Comparison of ENCODE assay signal across 23 cellular contexts in genomic region chr1:27331426-27331825, GRCh38. TPM values are rescaled to one million over a fixed set of nuclear protein-coding genes. Genes with fewer than 3 reads are reported as not detected.
DNase-seq lines count a peak whose midpoint lies in the region; ATAC-seq and TF ChIP-seq lines count a peak whose summit lies in the region.
"Had no signal": no experiment of that assay in that cellular context is flagged by ENCODE, and none has a peak within 500 bp of the region (broad histone marks: within the 10 kb centered on the region; RNA-seq: fewer than 3 reads in every experiment).

No MANE protein-coding gene starts in this region.

- H3K4me3 ChIP-seq in heart left ventricle (no peak overlapping the region), right cardiac atrium (ENCODE audit: low read length) (no peak overlapping the region)
- H3K4me3 ChIP-seq: MG63 had no signal

- H3K27ac ChIP-seq in heart left ventricle = peak overlapping the region in 7 of 12 donors; percentile 31 to 62 (median 46)
- peak overlapping the region; percentile 36 for H3K27ac ChIP-seq in right cardiac atrium (ENCODE audit: low read length)
- H3K27ac ChIP-seq: 22Rv1 had no signal

- POLR2A ChIA-PET in activated CD4-positive, alpha-beta T cell treated with anti-CD3 and anti-CD28 coated beads, Interleukin-2, amount 10 ng/mL, durations not matched to agents 7 days and 5 days (lab: Charles Lee) = no interaction called here

- H3K9me3 ChIP-seq in heart left ventricle = no peaks in the 10 kb centered on the region
- no peaks in the 10 kb centered on the region for H3K9me3 ChIP-seq in right cardiac atrium (ENCODE audit: control insufficient read depth, low read length)
- H3K9me3 ChIP-seq: MG63 had no signal

- peaks cover 32% of the 10 kb centered on the region for H3K4me1 Mint-ChIP-seq in activated CD4-positive, alpha-beta T cell treated with anti-CD3 and anti-CD28 coated beads, Interleukin-2, amount 10 ng/mL, durations not matched to agents 7 days and 5 days
- peaks cover 46% of the 10 kb centered on the region for H3K4me1 Mint-ChIP-seq in stimulated activated effector memory CD8-positive, alpha-beta T cell treated with anti-CD3 and anti-CD28 coated beads, Interleukin-12 subunit alpha, Interleukin-12 subunit beta, amount 100 ng/mL, for 72 hours

- no peak overlapping the region for H3K4me3 Mint-ChIP-seq in activated CD4-positive, alpha-beta T cell treated with anti-CD3 and anti-CD28 coated beads, Interleukin-2, amount 10 ng/mL, durations not matched to agents 7 days and 5 days
- H3K4me3 Mint-ChIP-seq in stimulated activated effector memory CD8-positive, alpha-beta T cell treated with anti-CD3 and anti-CD28 coated beads, Interleukin-12 subunit alpha, Interleukin-12 subunit beta, amount 100 ng/mL, for 72 hours = no peak overlapping the region
- H3K4me3 Mint-ChIP-seq: CD14-positive monocyte had no signal

- H3K4me1 ChIP-seq in heart left ventricle = peaks cover 3 to 51% (median 29%) of the 10 kb centered on the region in 12 donors
- H3K4me1 ChIP-seq in right cardiac atrium (ENCODE audit: control insufficient read depth, insufficient read depth, low read length) = peaks cover 9% of the 10 kb centered on the region

- ATAC-seq in heart left ventricle (no peak), Right ventricle myocardium superior (ENCODE audit: poor library complexity) (no peak), right cardiac atrium (no peak), HG02798 (IDR thresholded peaks at IDR 0.05; ENCODE audit: poor library complexity, unreplicated experiment) (no peak)
- ATAC-seq in stimulated activated effector memory CD8-positive, alpha-beta T cell treated with anti-CD3 and anti-CD28 coated beads, Interleukin-12 subunit alpha, Interleukin-12 subunit beta, amount 100 ng/mL, for 72 hours = no peak

- intact Hi-C loops in heart left ventricle (cut with DNase I) (no loop called here), Right ventricle myocardium superior (cut with DNase I) (no loop called here), right cardiac atrium (cut with DNase I) (no loop called here)

- 80 to 92% (median 89%) methylated on average over 1 to 3 of the region's 3 CpGs for WGBS in heart left ventricle, 4 donors
- WGBS in right cardiac atrium = 86% methylated on average over 3 of the region's 3 CpGs

- H3K36me3 Mint-ChIP-seq in activated CD4-positive, alpha-beta T cell treated with anti-CD3 and anti-CD28 coated beads, Interleukin-2, amount 10 ng/mL, durations not matched to agents 7 days and 5 days (ENCODE audit: low read depth) = peaks cover 42% of the 10 kb centered on the region
- H3K36me3 Mint-ChIP-seq in stimulated activated effector memory CD8-positive, alpha-beta T cell treated with anti-CD3 and anti-CD28 coated beads, Interleukin-12 subunit alpha, Interleukin-12 subunit beta, amount 100 ng/mL, for 72 hours = peaks cover 78% of the 10 kb centered on the region

- TF ChIP-seq POLR2A in heart left ventricle (IDR thresholded peaks at IDR 0.05) = no peak

- CTCF ChIA-PET in activated CD4-positive, alpha-beta T cell treated with anti-CD3 and anti-CD28 coated beads, Interleukin-2, amount 10 ng/mL, durations not matched to agents 7 days and 5 days (lab: Charles Lee) = interaction anchor here (2.1 to 3.4 kb wide), 4 partner anchors 8 to 35 kb away, joined by 12 to 29 read pairs (median 22); partner anchors contain the start of genes MAP3K6 and SYTL1

- peak overlapping the region; percentile 57 for H3K27ac Mint-ChIP-seq in activated CD4-positive, alpha-beta T cell treated with anti-CD3 and anti-CD28 coated beads, Interleukin-2, amount 10 ng/mL, durations not matched to agents 7 days and 5 days
- peak overlapping the region; percentile 88 for H3K27ac Mint-ChIP-seq in stimulated activated effector memory CD8-positive, alpha-beta T cell treated with anti-CD3 and anti-CD28 coated beads, Interleukin-12 subunit alpha, Interleukin-12 subunit beta, amount 100 ng/mL, for 72 hours

- no peaks in the 10 kb centered on the region for H3K27me3 ChIP-seq in heart left ventricle
- H3K27me3 ChIP-seq in right cardiac atrium (ENCODE audit: control insufficient read depth, insufficient read depth) = no peaks in the 10 kb centered on the region
- H3K27me3 ChIP-seq: MG63 had no signal

- H3K36me3 ChIP-seq in heart left ventricle = peaks cover 3 to 94% (median 69%) of the 10 kb centered on the region in 9 donors

- no peaks in the 10 kb centered on the region for H3K9me3 Mint-ChIP-seq in activated CD4-positive, alpha-beta T cell treated with anti-CD3 and anti-CD28 coated beads, Interleukin-2, amount 10 ng/mL, durations not matched to agents 7 days and 5 days
- H3K9me3 Mint-ChIP-seq in stimulated activated effector memory CD8-positive, alpha-beta T cell treated with anti-CD3 and anti-CD28 coated beads, Interleukin-12 subunit alpha, Interleukin-12 subunit beta, amount 100 ng/mL, for 72 hours = no peaks in the 10 kb centered on the region
- H3K9me3 Mint-ChIP-seq: IgD-negative memory B cell had no signal

- no peaks in the 10 kb centered on the region for H3K27me3 Mint-ChIP-seq in activated CD4-positive, alpha-beta T cell treated with anti-CD3 and anti-CD28 coated beads, Interleukin-2, amount 10 ng/mL, durations not matched to agents 7 days and 5 days
- H3K27me3 Mint-ChIP-seq: IgD-negative memory B cell had no signal

- TF ChIP-seq CTCF in heart left ventricle (IDR thresholded peaks at IDR 0.05) = no peak

- DNase-seq in activated CD4-positive, alpha-beta T cell treated with anti-CD3 and anti-CD28 coated beads, Interleukin-2, amount 10 ng/mL, durations not matched to agents 7 days and 5 days = no peak
- no peak for DNase-seq in activated CD4-positive, alpha-beta T cell treated with anti-CD3 and anti-CD28 coated beads, Interleukin-2, amount 50 U/mL, for 48 hours
- DNase-seq in heart left ventricle = no peak
- no peak for DNase-seq in Right ventricle myocardium superior
- DNase-seq in right cardiac atrium = peak in 1 of 3 donors; percentile 37
- DNase-seq in stimulated activated effector memory CD8-positive, alpha-beta T cell treated with anti-CD3 and anti-CD28 coated beads, Interleukin-12 subunit alpha, Interleukin-12 subunit beta, amount 100 ng/mL, for 72 hours (ENCODE audit: low spot score in 2 of 2) = no peak
- no peak for DNase-seq in LoVo (ENCODE audit: low spot score)
- DNase-seq: AML-193, DND-41, H7, Karpas-422, MG63, NCI-H1048, NCI-H1436, NCI-H1930, NCI-H226, NCI-H524, NCI-H82, OCI-M1 had no signal

RNA-seq across cellular contexts. Expression of gene TMEM222, which starts 9.5 kb away (rescaled TPM):
- 10 to 100 TPM; 38.4 to 40.2 TPM for total RNA-seq in activated CD4-positive, alpha-beta T cell treated with anti-CD3 and anti-CD28 coated beads, Interleukin-2, amount 10 ng/mL, durations not matched to agents 7 days and 5 days
- total RNA-seq in heart left ventricle (10 to 100 TPM; 18.1 to 32.5 (median 25.9) TPM), Right ventricle myocardium superior (18.6 TPM), right cardiac atrium (10 to 100 TPM; 20.8 to 29.5 (median 27.1) TPM)
- polyA plus RNA-seq in heart left ventricle (10 to 100 TPM; 28.9 to 49.3 TPM), right cardiac atrium (26.9 TPM)

RNA-seq across cellular contexts. Expression of gene SYTL1, which starts 10.4 kb away (rescaled TPM):
- total RNA-seq in activated CD4-positive, alpha-beta T cell treated with anti-CD3 and anti-CD28 coated beads, Interleukin-2, amount 10 ng/mL, durations not matched to agents 7 days and 5 days = 100 to 1,000 TPM in 1 of 2 experiments, 10 to 100 TPM in 1; 83.5 to 106 TPM
- total RNA-seq in heart left ventricle = 1 to 10 TPM in 2 of 9 donors, under 1 TPM in 6, not detected in 1; 0.23 to 6.0 (median 0.46) TPM
- polyA plus RNA-seq in heart left ventricle = 1 to 10 TPM in 1 of 2 donors, under 1 TPM in 1; 0.57 to 1.2 TPM
- 0.43 TPM for total RNA-seq in Right ventricle myocardium superior
- total RNA-seq in right cardiac atrium = 1 to 10 TPM in 3 of 4 donors, under 1 TPM in 1; 0.39 to 2.9 (median 2.0) TPM
- 2.1 TPM for polyA plus RNA-seq in right cardiac atrium

RNA-seq across cellular contexts. Expression of gene MAP3K6, which starts 35.3 kb away (rescaled TPM):
- 1 to 10 TPM; 6.4 to 7.6 TPM for total RNA-seq in activated CD4-positive, alpha-beta T cell treated with anti-CD3 and anti-CD28 coated beads, Interleukin-2, amount 10 ng/mL, durations not matched to agents 7 days and 5 days
- 10 to 100 TPM; 21.1 to 77.0 (median 36.5) TPM for total RNA-seq in heart left ventricle
- polyA plus RNA-seq in heart left ventricle = 10 to 100 TPM; 48.6 to 64.3 TPM
- 41.0 TPM for total RNA-seq in Right ventricle myocardium superior
- 10 to 100 TPM; 40.7 to 52.7 (median 45.9) TPM for total RNA-seq in right cardiac atrium
- 47.5 TPM for polyA plus RNA-seq in right cardiac atrium

RNA-seq across cellular contexts. Expression of gene FCN3, which starts 43.2 kb away (rescaled TPM):
- total RNA-seq in activated CD4-positive, alpha-beta T cell treated with anti-CD3 and anti-CD28 coated beads, Interleukin-2, amount 10 ng/mL, durations not matched to agents 7 days and 5 days = not detected
- total RNA-seq in heart left ventricle (100 to 1,000 TPM in 1 of 9 donors, 10 to 100 TPM in 5, 1 to 10 TPM in 3; 2.4 to 112 (median 31.9) TPM), Right ventricle myocardium superior (15.8 TPM), right cardiac atrium (10 to 100 TPM in 3 of 4 donors, 1 to 10 TPM in 1; 5.8 to 46.0 (median 11.9) TPM)
- polyA plus RNA-seq in heart left ventricle (100 to 1,000 TPM in 1 of 2 donors, 10 to 100 TPM in 1; 60.8 to 141 TPM), right cardiac atrium (98.1 TPM)
- polyA plus RNA-seq: CD14-positive monocyte, IgD-negative memory B cell had no signal

RNA-seq across cellular contexts. Expression of gene CD164L2, which starts 51.7 kb away (rescaled TPM):
- not detected for total RNA-seq in activated CD4-positive, alpha-beta T cell treated with anti-CD3 and anti-CD28 coated beads, Interleukin-2, amount 10 ng/mL, durations not matched to agents 7 days and 5 days
- not detected for total RNA-seq in heart left ventricle
- not detected for polyA plus RNA-seq in heart left ventricle
- not detected for total RNA-seq in Right ventricle myocardium superior
- not detected for total RNA-seq in right cardiac atrium
- not detected for polyA plus RNA-seq in right cardiac atrium
- polyA plus RNA-seq: CD14-positive monocyte, IgD-negative memory B cell had no signal

Comparison
In these comparisons a context has a peak if more than half of its experiments do, and no peak if none do; other contexts are left out.
1. RNA of gene SYTL1, which starts 10.4 kb away (total RNA-seq): 83.5 to 106 TPM in activated CD4-positive, alpha-beta T cell treated with anti-CD3 and anti-CD28 coated beads, Interleukin-2, amount 10 ng/mL, durations not matched to agents 7 days and 5 days; 0.39 to 2.9 TPM in right cardiac atrium, 0.43 TPM in Right ventricle myocardium superior (single experiment) and 0.23 to 6.0 TPM in heart left ventricle; every median in the first group is over 10 times any median in the second.